Comparison of ENCODE assay signal across 8 cellular contexts in the genomic region with DNA sequence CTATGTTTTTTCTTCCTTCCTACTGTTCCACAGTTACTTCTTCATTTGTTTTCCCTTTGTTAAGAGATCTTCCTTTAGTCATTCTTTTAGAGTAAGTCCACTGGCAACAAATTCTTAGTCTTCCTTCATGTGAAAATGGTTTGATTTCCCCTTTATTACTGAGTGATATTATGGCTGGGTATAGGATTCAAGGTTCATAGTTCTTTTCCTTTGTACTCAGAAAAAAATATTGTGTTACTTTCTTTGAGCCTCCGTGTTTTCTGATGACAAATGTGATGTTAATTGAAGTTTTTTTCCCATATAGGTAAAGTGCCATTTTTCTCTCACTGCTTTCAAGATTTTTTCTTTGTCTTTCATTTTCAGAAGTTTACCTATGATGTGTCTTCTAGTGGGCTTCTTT.
"Had no signal": no experiment of that assay in that cellular context is flagged by ENCODE, and none has a peak within 500 bp of the region (broad histone marks: within the 10 kb centered on the region; RNA-seq: fewer than 3 reads in every experiment).

No MANE protein-coding gene starts in this region.

- DNase-seq: GDM1, GF-D8 had no signal

- FAIRE-seq: G401.6, GM12878, GM12891, GM12892, GM18507, GM19239 had no signal

- H3K4me3 ChIP-seq: GM12878 had no signal

- ATAC-seq: GM12878 had no signal
